Comparison of ENCODE assay signal across 8 cellular contexts in the genomic region with DNA sequence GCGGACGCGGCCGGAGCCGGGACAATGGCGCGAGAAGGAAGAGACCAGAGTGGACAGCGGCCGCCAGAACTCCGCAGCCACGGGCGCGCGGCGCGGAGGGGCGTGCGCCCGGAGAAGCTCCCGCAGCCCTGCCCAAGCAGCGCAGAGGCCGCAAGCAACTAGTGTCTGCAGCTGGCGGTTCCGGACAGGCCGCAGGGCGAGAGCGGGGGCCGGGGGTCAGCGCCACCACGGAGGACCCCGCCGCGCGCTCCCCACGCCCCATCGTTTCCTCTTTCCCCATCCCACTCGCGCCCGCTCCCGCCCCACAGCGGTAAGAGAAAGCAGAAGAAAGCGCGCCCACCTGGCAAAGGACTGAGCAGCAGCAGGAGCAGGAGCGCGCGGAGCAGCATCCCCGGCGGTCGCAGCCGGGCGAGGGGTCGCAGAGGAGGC. TPM values are rescaled to one million over a fixed set of nuclear protein-coding genes. Genes with fewer than 3 reads are reported as not detected.
DNase-seq lines count a peak whose midpoint lies in the region; ATAC-seq and TF ChIP-seq lines count a peak whose summit lies in the region.

No MANE protein-coding gene starts in this region.

- peaks cover 27% of the 10 kb centered on the region for H3K27me3 ChIP-seq in osteoblast (ENCODE audit: insufficient read depth, low read length)

- CTCF ChIA-PET in WTC11 (lab: Charles Lee) = interaction anchor here (1.1 kb wide), 2 partner anchors 32 to 94 kb away, joined by 3 to 11 read pairs; no protein-coding TSS in a partner anchor

- no peaks in the 10 kb centered on the region for H3K9me3 ChIP-seq in osteoblast (ENCODE audit: low read depth, low read length)

- peak overlapping the region; percentile 84 for H2AFZ ChIP-seq in osteoblast (ENCODE audit: low read length)

- POLR2A ChIA-PET in WTC11 (lab: Charles Lee) = no interaction called here

- peak overlapping the region; percentile 95 for H3K4me2 ChIP-seq in osteoblast (ENCODE audit: insufficient read depth, low read length)

- H3K36me3 ChIP-seq in osteoblast (ENCODE audit: insufficient read depth, low read length) = no peaks in the 10 kb centered on the region

- H3K4me1 Mint-ChIP-seq in WTC11 = peaks cover 4% of the 10 kb centered on the region

- no peaks in the 10 kb centered on the region for H4K20me1 ChIP-seq in osteoblast (ENCODE audit: insufficient read depth, low read length)

- H3K27ac Mint-ChIP-seq in WTC11 = no peak overlapping the region

- ATAC-seq in HG03354 (IDR thresholded peaks at IDR 0.05; ENCODE audit: poor library complexity, severe bottlenecking, unreplicated experiment) (peak; percentile 47), WTC11 (peak; percentile 10), GM21786 (IDR thresholded peaks at IDR 0.05; ENCODE audit: unreplicated experiment) (no peak), HG03196 (IDR thresholded peaks at IDR 0.05; ENCODE audit: unreplicated experiment) (no peak)

- peaks cover 48% of the 10 kb centered on the region for H3K27me3 Mint-ChIP-seq in WTC11 (ENCODE audit: low read depth)

- peak overlapping the region; percentile 70 for H3K4me3 Mint-ChIP-seq in WTC11

- H3K36me3 Mint-ChIP-seq in WTC11 = no peaks in the 10 kb centered on the region

- DNase-seq in COLO668 (lab: John Stamatoyannopoulos, UW; ENCODE audit: unreplicated experiment) (peak; percentile 55), WTC11 (ENCODE audit: low spot score) (no peak), fibroblast of pulmonary artery (ENCODE audit: low read depth) (peak; percentile 27), osteoblast (ENCODE audit: insufficient read length, low spot score, missing footprints) (peak; percentile 93), putamen (ENCODE audit: low spot score) (no peak)

- no peaks in the 10 kb centered on the region for H3K79me2 ChIP-seq in osteoblast (ENCODE audit: insufficient read depth, low read length)

- no peak overlapping the region for H3K27ac ChIP-seq in osteoblast (ENCODE audit: low read depth, low read length)

- no peaks in the 10 kb centered on the region for H3K9me3 Mint-ChIP-seq in WTC11

- TF ChIP-seq CTCF in WTC11 (IDR thresholded peaks at IDR 0.05) (no peak), fibroblast of pulmonary artery (IDR thresholded peaks at IDR 0.05; ENCODE audit: low read length, missing control alignments) (no peak), osteoblast (IDR thresholded peaks at IDR 0.05; ENCODE audit: extremely low read depth, low read depth, low read length) (no peak)

- H3K4me1 ChIP-seq in osteoblast (ENCODE audit: insufficient read depth, low read length) = peaks cover 13% of the 10 kb centered on the region

- H3K4me3 ChIP-seq in fibroblast of pulmonary artery (replicated peaks; ENCODE audit: low read depth, low read length) = peak overlapping the region; percentile 64
- H3K4me3 ChIP-seq in osteoblast (ENCODE audit: insufficient read depth, low read length) = peak overlapping the region; percentile 82

TF ChIP-seq in WTC11, 78 proteins besides CTCF, POLR2A, EP300 and RAD21 (continues in another document):
- TF ChIP-seq ZBTB21 (CRISPR knock-in tag; IDR thresholded peaks at IDR 0.05; ENCODE audit: borderline replicate concordance) = no peak
- TF ChIP-seq TCF7 (CRISPR knock-in tag; IDR thresholded peaks at IDR 0.05; ENCODE audit: low read depth) = no peak
- TF ChIP-seq ETV6 (CRISPR knock-in tag; IDR thresholded peaks at IDR 0.05) = no peak
- no peak for TF ChIP-seq NR3C1 (CRISPR knock-in tag; conservative IDR thresholded peaks at IDR 0.05; ENCODE audit: low read depth)
- no peak for TF ChIP-seq SMAD4 (CRISPR knock-in tag; IDR thresholded peaks at IDR 0.05)
- TF ChIP-seq MYBL2 (CRISPR knock-in tag; IDR thresholded peaks at IDR 0.05) = no peak
- TF ChIP-seq, protein P1, sequence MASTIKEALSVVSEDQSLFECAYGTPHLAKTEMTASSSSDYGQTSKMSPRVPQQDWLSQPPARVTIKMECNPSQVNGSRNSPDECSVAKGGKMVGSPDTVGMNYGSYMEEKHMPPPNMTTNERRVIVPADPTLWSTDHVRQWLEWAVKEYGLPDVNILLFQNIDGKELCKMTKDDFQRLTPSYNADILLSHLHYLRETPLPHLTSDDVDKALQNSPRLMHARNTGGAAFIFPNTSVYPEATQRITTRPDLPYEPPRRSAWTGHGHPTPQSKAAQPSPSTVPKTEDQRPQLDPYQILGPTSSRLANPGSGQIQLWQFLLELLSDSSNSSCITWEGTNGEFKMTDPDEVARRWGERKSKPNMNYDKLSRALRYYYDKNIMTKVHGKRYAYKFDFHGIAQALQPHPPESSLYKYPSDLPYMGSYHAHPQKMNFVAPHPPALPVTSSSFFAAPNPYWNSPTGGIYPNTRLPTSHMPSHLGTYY (CRISPR knock-in tag; IDR thresholded peaks at IDR 0.05) = no peak
- TF ChIP-seq USF1 (CRISPR knock-in tag; IDR thresholded peaks at IDR 0.05) = no peak
- no peak for TF ChIP-seq ZNF281 (CRISPR knock-in tag; IDR thresholded peaks at IDR 0.05)
- TF ChIP-seq PREB (CRISPR knock-in tag; IDR thresholded peaks at IDR 0.05; ENCODE audit: borderline replicate concordance) = no peak
- no peak for TF ChIP-seq ZNF219 (CRISPR knock-in tag; IDR thresholded peaks at IDR 0.05; ENCODE audit: borderline replicate concordance)
- TF ChIP-seq, protein P2, sequence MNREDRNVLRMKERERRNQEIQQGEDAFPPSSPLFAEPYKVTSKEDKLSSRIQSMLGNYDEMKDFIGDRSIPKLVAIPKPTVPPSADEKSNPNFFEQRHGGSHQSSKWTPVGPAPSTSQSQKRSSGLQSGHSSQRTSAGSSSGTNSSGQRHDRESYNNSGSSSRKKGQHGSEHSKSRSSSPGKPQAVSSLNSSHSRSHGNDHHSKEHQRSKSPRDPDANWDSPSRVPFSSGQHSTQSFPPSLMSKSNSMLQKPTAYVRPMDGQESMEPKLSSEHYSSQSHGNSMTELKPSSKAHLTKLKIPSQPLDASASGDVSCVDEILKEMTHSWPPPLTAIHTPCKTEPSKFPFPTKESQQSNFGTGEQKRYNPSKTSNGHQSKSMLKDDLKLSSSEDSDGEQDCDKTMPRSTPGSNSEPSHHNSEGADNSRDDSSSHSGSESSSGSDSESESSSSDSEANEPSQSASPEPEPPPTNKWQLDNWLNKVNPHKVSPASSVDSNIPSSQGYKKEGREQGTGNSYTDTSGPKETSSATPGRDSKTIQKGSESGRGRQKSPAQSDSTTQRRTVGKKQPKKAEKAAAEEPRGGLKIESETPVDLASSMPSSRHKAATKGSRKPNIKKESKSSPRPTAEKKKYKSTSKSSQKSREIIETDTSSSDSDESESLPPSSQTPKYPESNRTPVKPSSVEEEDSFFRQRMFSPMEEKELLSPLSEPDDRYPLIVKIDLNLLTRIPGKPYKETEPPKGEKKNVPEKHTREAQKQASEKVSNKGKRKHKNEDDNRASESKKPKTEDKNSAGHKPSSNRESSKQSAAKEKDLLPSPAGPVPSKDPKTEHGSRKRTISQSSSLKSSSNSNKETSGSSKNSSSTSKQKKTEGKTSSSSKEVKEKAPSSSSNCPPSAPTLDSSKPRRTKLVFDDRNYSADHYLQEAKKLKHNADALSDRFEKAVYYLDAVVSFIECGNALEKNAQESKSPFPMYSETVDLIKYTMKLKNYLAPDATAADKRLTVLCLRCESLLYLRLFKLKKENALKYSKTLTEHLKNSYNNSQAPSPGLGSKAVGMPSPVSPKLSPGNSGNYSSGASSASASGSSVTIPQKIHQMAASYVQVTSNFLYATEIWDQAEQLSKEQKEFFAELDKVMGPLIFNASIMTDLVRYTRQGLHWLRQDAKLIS (CRISPR knock-in tag; IDR thresholded peaks at IDR 0.05; ENCODE audit: borderline replicate concordance) = no peak
- no peak for TF ChIP-seq SMAD3 (CRISPR knock-in tag; IDR thresholded peaks at IDR 0.05; ENCODE audit: borderline replicate concordance)
- TF ChIP-seq RORB (CRISPR knock-in tag; IDR thresholded peaks at IDR 0.05) = no peak

RNA-seq across cellular contexts. Expression of gene PRTG, which starts 0.4 kb away (rescaled TPM):
- total RNA-seq in WTC11 (2021) = 3.6 to 6.1 TPM (median 6.0 TPM) in 3 replicates
- total RNA-seq in osteoblast = 4.7 and 5.6 TPM in 2 replicates

Comparison
In these comparisons a context has a peak if more than half of its experiments do, and no peak if none do; other contexts are left out.
1. DNase-seq: peak in COLO668 (single experiment), fibroblast of pulmonary artery (single experiment) and osteoblast (single experiment); none in WTC11 (single experiment) and putamen (single experiment).
2. ATAC-seq: peak in HG03354 (single experiment) and WTC11 (single experiment); none in GM21786 (single experiment) and HG03196 (single experiment).